17 cellular contexts compared by ENCODE assay signal in genomic region chr7:116557901-116558300, GRCh38. TPM values are rescaled to one million over a fixed set of nuclear protein-coding genes. Genes with fewer than 3 reads are reported as not detected.
"Had no signal": no experiment of that assay in that cellular context is flagged by ENCODE, and none has a peak within 500 bp of the region (broad histone marks: within the 10 kb centered on the region; RNA-seq: fewer than 3 reads in every experiment).

No MANE protein-coding gene starts in this region.

- H3K4me1 Mint-ChIP-seq: activated naive CD8-positive, alpha-beta T cell treated with anti-CD3 and anti-CD28 coated beads, Interleukin-2, amount 10 ng/mL, durations not matched to agents 7 days and 5 days had no signal

- H3K36me3 Mint-ChIP-seq: activated naive CD8-positive, alpha-beta T cell treated with anti-CD3 and anti-CD28 coated beads, Interleukin-2, amount 10 ng/mL, durations not matched to agents 7 days and 5 days had no signal

- H3K27ac ChIP-seq: lower lobe of right lung, parathyroid adenoma, upper lobe of right lung had no signal

- H3K4me3 Mint-ChIP-seq: activated naive CD8-positive, alpha-beta T cell treated with anti-CD3 and anti-CD28 coated beads, Interleukin-2, amount 10 ng/mL, durations not matched to agents 7 days and 5 days; activated T-cell treated with anti-CD3 and anti-CD28 coated beads, Interleukin-2, amount 50 U/mL, for 24 hours; naive B cell had no signal

- H3K27me3 ChIP-seq: upper lobe of right lung had no signal

- H3K4me1 ChIP-seq: parathyroid adenoma had no signal

- H3K9me3 Mint-ChIP-seq: activated naive CD8-positive, alpha-beta T cell treated with anti-CD3 and anti-CD28 coated beads, Interleukin-2, amount 10 ng/mL, durations not matched to agents 7 days and 5 days; activated T-cell treated with anti-CD3 and anti-CD28 coated beads, Interleukin-2, amount 50 U/mL, for 24 hours had no signal

- H3K27ac Mint-ChIP-seq: activated naive CD8-positive, alpha-beta T cell treated with anti-CD3 and anti-CD28 coated beads, Interleukin-2, amount 10 ng/mL, durations not matched to agents 7 days and 5 days; activated T-cell treated with anti-CD3 and anti-CD28 coated beads, Interleukin-2, amount 50 U/mL, for 24 hours had no signal

- DNase-seq: activated CD4-positive, alpha-beta T cell treated with anti-CD3 and anti-CD28 coated beads, Interleukin-2, amount 50 U/mL, for 4 hours; activated CD4-positive, CD25-positive, alpha-beta regulatory T cell treated with anti-CD3 and anti-CD28 coated beads, Interleukin-2, amount 50 U/mL, for 72 hours; activated gamma-delta T cell; activated naive CD8-positive, alpha-beta T cell treated with anti-CD3 and anti-CD28 coated beads, Interleukin-2, amount 10 ng/mL, durations not matched to agents 7 days and 5 days; activated T-cell treated with anti-CD3 and anti-CD28 coated beads, Interleukin-2, amount 50 U/mL, for 24 hours; anterior cingulate cortex; effector CD4-positive, alpha-beta T cell; hippocampal formation; lower lobe of right lung; midbrain; naive B cell; small intestine; substantia nigra; T-helper 9 cell; upper lobe of right lung had no signal

- H3K4me3 ChIP-seq: lower lobe of right lung, upper lobe of right lung had no signal

- FAIRE-seq: colon, small intestine had no signal

- H3K9me3 ChIP-seq: lower lobe of right lung, upper lobe of right lung had no signal

RNA-seq across cellular contexts. Expression of gene CAV2, which starts 58.4 kb away (rescaled TPM):
- total RNA-seq: activated naive CD8-positive, alpha-beta T cell treated with anti-CD3 and anti-CD28 coated beads, Interleukin-2, amount 10 ng/mL, durations not matched to agents 7 days and 5 days had no signal
